ENCODE assay signal across 1 cellular context in the genomic region with DNA sequence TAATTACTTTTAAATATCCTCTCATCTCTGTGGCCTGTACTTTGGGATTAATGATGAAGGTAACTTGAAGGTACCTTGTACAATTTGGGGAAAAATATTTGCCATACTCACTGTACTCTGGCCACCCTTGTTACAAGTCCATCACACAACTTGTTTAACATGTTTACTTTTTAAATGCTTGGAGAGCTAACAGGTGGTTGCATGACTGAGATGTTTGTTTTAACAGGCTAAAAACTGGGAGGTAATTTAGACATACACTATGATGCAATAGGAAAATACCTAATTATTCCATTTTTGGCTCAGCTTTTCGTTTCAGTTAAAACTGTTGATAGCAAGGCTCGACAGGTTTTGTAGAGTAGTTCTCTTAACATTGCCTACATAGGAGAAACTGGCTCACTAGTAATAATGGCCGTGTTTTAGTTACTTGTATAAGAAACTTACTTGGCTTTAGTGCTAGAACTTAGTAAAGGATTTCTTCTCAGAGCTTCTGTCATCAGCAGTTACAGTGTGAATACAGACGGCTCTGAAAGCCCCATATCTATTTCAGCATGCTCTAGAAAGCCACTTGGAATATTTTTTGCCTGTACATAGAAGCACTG.
TF ChIP-seq lines count a peak whose summit lies in the region.

No MANE protein-coding gene starts in this region.

TF ChIP-seq in HepG2, 621 proteins besides CTCF, POLR2A, EP300 and RAD21 (continued from another document and continues in another):
- TF ChIP-seq, protein P1, sequence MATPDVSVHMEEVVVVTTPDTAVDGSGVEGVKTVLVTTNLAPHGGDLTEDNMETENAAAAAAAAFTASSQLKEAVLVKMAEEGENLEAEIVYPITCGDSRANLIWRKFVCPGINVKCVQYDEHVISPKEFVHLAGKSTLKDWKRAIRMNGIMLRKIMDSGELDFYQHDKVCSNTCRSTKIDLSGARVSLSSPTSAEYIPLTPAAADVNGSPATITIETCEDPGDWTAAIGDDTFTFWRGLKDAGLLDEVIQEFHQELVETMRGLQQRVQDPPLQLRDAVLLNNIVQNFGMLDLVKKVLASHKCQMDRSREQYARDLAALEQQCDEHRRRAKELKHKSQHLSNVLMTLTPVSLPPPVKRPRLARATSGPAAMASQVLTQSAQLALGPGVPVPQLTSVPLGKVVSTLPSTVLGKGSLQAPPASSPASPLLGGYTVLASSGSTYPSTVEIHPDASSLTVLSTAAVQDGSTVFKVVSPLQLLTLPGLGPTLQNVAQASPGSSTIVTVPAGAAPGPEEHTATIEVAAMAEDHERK (CRISPR knock-in tag; IDR thresholded peaks at IDR 0.05; ENCODE audit: low read depth): no peak
- no peak for TF ChIP-seq ZKSCAN1 (IDR thresholded peaks at IDR 0.05; ENCODE audit: low read length)
- no peak for TF ChIP-seq ZNF441 (CRISPR knock-in tag; IDR thresholded peaks at IDR 0.05; ENCODE audit: borderline replicate concordance)
- no peak for TF ChIP-seq ZNF615 (CRISPR knock-in tag; IDR thresholded peaks at IDR 0.05; ENCODE audit: borderline replicate concordance)
- TF ChIP-seq NR3C1 (CRISPR knock-in tag; IDR thresholded peaks at IDR 0.05): no peak
- no peak for TF ChIP-seq ZNF235 (CRISPR knock-in tag; IDR thresholded peaks at IDR 0.05; ENCODE audit: borderline replicate concordance)
- no peak for TF ChIP-seq ZFP36 (IDR thresholded peaks at IDR 0.05; ENCODE audit: borderline replicate concordance, low read depth, low read length, partially characterized antibody)
- no peak for TF ChIP-seq AGO2 (optimal IDR thresholded peaks at IDR 0.05; ENCODE audit: low read depth, low read length)
- no peak for TF ChIP-seq ATAD3A (CRISPR knock-in tag; IDR thresholded peaks at IDR 0.05)
- TF ChIP-seq HES4 (CRISPR knock-in tag; IDR thresholded peaks at IDR 0.05; ENCODE audit: borderline replicate concordance): no peak
- TF ChIP-seq ZNF543 (CRISPR knock-in tag; IDR thresholded peaks at IDR 0.05): 0 out of 2 replicates have a peak, but pooled peaks have one; percentile 25
- TF ChIP-seq TOPORS (CRISPR knock-in tag; IDR thresholded peaks at IDR 0.05): no peak
- TF ChIP-seq, protein P2, sequence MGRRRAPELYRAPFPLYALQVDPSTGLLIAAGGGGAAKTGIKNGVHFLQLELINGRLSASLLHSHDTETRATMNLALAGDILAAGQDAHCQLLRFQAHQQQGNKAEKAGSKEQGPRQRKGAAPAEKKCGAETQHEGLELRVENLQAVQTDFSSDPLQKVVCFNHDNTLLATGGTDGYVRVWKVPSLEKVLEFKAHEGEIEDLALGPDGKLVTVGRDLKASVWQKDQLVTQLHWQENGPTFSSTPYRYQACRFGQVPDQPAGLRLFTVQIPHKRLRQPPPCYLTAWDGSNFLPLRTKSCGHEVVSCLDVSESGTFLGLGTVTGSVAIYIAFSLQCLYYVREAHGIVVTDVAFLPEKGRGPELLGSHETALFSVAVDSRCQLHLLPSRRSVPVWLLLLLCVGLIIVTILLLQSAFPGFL (CRISPR knock-in tag; IDR thresholded peaks at IDR 0.05): no peak
- TF ChIP-seq, protein P3, sequence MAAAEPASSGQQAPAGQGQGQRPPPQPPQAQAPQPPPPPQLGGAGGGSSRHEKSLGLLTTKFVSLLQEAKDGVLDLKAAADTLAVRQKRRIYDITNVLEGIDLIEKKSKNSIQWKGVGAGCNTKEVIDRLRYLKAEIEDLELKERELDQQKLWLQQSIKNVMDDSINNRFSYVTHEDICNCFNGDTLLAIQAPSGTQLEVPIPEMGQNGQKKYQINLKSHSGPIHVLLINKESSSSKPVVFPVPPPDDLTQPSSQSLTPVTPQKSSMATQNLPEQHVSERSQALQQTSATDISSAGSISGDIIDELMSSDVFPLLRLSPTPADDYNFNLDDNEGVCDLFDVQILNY (CRISPR knock-in tag; conservative IDR thresholded peaks at IDR 0.05): no peak
- TF ChIP-seq, protein P4, sequence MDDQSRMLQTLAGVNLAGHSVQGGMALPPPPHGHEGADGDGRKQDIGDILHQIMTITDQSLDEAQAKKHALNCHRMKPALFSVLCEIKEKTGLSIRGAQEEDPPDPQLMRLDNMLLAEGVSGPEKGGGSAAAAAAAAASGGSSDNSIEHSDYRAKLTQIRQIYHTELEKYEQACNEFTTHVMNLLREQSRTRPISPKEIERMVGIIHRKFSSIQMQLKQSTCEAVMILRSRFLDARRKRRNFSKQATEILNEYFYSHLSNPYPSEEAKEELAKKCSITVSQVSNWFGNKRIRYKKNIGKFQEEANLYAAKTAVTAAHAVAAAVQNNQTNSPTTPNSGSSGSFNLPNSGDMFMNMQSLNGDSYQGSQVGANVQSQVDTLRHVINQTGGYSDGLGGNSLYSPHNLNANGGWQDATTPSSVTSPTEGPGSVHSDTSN (CRISPR knock-in tag; IDR thresholded peaks at IDR 0.05; ENCODE audit: borderline replicate concordance): no peak
- peak; percentile 63; the same call in 1 of the 2 replicates for TF ChIP-seq KAT8 (CRISPR knock-in tag; IDR thresholded peaks at IDR 0.05)
- TF ChIP-seq, protein P5, sequence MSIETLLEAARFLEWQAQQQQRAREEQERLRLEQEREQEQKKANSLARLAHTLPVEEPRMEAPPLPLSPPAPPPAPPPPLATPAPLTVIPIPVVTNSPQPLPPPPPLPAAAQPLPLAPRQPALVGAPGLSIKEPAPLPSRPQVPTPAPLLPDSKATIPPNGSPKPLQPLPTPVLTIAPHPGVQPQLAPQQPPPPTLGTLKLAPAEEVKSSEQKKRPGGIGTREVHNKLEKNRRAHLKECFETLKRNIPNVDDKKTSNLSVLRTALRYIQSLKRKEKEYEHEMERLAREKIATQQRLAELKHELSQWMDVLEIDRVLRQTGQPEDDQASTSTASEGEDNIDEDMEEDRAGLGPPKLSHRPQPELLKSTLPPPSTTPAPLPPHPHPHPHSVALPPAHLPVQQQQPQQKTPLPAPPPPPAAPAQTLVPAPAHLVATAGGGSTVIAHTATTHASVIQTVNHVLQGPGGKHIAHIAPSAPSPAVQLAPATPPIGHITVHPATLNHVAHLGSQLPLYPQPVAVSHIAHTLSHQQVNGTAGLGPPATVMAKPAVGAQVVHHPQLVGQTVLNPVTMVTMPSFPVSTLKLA (IDR thresholded peaks at IDR 0.05): no peak
- no peak for TF ChIP-seq MAZ (IDR thresholded peaks at IDR 0.05; ENCODE audit: borderline replicate concordance, low read depth, low read length)
- TF ChIP-seq MAZ (CRISPR knock-in tag; IDR thresholded peaks at IDR 0.05; ENCODE audit: low read depth): no peak
- TF ChIP-seq, protein P6, sequence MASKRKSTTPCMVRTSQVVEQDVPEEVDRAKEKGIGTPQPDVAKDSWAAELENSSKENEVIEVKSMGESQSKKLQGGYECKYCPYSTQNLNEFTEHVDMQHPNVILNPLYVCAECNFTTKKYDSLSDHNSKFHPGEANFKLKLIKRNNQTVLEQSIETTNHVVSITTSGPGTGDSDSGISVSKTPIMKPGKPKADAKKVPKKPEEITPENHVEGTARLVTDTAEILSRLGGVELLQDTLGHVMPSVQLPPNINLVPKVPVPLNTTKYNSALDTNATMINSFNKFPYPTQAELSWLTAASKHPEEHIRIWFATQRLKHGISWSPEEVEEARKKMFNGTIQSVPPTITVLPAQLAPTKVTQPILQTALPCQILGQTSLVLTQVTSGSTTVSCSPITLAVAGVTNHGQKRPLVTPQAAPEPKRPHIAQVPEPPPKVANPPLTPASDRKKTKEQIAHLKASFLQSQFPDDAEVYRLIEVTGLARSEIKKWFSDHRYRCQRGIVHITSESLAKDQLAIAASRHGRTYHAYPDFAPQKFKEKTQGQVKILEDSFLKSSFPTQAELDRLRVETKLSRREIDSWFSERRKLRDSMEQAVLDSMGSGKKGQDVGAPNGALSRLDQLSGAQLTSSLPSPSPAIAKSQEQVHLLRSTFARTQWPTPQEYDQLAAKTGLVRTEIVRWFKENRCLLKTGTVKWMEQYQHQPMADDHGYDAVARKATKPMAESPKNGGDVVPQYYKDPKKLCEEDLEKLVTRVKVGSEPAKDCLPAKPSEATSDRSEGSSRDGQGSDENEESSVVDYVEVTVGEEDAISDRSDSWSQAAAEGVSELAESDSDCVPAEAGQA (IDR thresholded peaks at IDR 0.05; ENCODE audit: low read depth): no peak
- TF ChIP-seq, protein P6 (CRISPR knock-in tag; IDR thresholded peaks at IDR 0.05; ENCODE audit: borderline replicate concordance): no peak
- no peak for TF ChIP-seq TP53 (CRISPR knock-in tag; conservative IDR thresholded peaks at IDR 0.05)
- TF ChIP-seq ZSCAN20 (CRISPR knock-in tag; IDR thresholded peaks at IDR 0.05; ENCODE audit: borderline replicate concordance): no peak
- no peak for TF ChIP-seq GZF1 (CRISPR knock-in tag; IDR thresholded peaks at IDR 0.05)
- no peak for TF ChIP-seq ZNF251 (CRISPR knock-in tag; IDR thresholded peaks at IDR 0.05)
- no peak for TF ChIP-seq HNRNPLL (IDR thresholded peaks at IDR 0.05; ENCODE audit: low read depth, low read length, poor library complexity, severe bottlenecking)
- TF ChIP-seq, protein P7, sequence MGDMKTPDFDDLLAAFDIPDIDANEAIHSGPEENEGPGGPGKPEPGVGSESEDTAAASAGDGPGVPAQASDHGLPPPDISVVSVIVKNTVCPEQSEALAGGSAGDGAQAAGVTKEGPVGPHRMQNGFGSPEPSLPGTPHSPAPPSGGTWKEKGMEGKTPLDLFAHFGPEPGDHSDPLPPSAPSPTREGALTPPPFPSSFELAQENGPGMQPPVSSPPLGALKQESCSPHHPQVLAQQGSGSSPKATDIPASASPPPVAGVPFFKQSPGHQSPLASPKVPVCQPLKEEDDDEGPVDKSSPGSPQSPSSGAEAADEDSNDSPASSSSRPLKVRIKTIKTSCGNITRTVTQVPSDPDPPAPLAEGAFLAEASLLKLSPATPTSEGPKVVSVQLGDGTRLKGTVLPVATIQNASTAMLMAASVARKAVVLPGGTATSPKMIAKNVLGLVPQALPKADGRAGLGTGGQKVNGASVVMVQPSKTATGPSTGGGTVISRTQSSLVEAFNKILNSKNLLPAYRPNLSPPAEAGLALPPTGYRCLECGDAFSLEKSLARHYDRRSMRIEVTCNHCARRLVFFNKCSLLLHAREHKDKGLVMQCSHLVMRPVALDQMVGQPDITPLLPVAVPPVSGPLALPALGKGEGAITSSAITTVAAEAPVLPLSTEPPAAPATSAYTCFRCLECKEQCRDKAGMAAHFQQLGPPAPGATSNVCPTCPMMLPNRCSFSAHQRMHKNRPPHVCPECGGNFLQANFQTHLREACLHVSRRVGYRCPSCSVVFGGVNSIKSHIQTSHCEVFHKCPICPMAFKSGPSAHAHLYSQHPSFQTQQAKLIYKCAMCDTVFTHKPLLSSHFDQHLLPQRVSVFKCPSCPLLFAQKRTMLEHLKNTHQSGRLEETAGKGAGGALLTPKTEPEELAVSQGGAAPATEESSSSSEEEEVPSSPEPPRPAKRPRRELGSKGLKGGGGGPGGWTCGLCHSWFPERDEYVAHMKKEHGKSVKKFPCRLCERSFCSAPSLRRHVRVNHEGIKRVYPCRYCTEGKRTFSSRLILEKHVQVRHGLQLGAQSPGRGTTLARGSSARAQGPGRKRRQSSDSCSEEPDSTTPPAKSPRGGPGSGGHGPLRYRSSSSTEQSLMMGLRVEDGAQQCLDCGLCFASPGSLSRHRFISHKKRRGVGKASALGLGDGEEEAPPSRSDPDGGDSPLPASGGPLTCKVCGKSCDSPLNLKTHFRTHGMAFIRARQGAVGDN (CRISPR knock-in tag; IDR thresholded peaks at IDR 0.05): no peak
- TF ChIP-seq BHLHE40 (IDR thresholded peaks at IDR 0.05; ENCODE audit: low read length): no peak
- TF ChIP-seq MATR3 (CRISPR knock-in tag; IDR thresholded peaks at IDR 0.05): no peak
- no peak for TF ChIP-seq THYN1 (CRISPR knock-in tag; IDR thresholded peaks at IDR 0.05; ENCODE audit: borderline replicate concordance, low read depth)
- peak; percentile 74 for TF ChIP-seq RCOR2 (CRISPR knock-in tag; IDR thresholded peaks at IDR 0.05)
- no peak for TF ChIP-seq ZBTB3 (CRISPR knock-in tag; IDR thresholded peaks at IDR 0.05; ENCODE audit: borderline replicate concordance, low read depth)
- TF ChIP-seq RBM22 (optimal IDR thresholded peaks at IDR 0.05; ENCODE audit: low read length): no peak
- TF ChIP-seq ZNF546 (CRISPR knock-in tag; conservative IDR thresholded peaks at IDR 0.05): no peak
- TF ChIP-seq MZF1 (CRISPR knock-in tag; IDR thresholded peaks at IDR 0.05; ENCODE audit: borderline replicate concordance): no peak
- TF ChIP-seq POLR2G (IDR thresholded peaks at IDR 0.05; ENCODE audit: low read depth, low read length): no peak
- TF ChIP-seq ZNF678 (CRISPR knock-in tag; IDR thresholded peaks at IDR 0.05): no peak
- no peak for TF ChIP-seq ZNF891 (CRISPR knock-in tag; IDR thresholded peaks at IDR 0.05)
- TF ChIP-seq SETDB1 (CRISPR knock-in tag; IDR thresholded peaks at IDR 0.05; ENCODE audit: borderline replicate concordance): no peak
- TF ChIP-seq, protein P8, sequence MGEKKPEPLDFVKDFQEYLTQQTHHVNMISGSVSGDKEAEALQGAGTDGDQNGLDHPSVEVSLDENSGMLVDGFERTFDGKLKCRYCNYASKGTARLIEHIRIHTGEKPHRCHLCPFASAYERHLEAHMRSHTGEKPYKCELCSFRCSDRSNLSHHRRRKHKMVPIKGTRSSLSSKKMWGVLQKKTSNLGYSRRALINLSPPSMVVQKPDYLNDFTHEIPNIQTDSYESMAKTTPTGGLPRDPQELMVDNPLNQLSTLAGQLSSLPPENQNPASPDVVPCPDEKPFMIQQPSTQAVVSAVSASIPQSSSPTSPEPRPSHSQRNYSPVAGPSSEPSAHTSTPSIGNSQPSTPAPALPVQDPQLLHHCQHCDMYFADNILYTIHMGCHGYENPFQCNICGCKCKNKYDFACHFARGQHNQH (CRISPR knock-in tag; IDR thresholded peaks at IDR 0.05): no peak
- TF ChIP-seq KLF13 (CRISPR knock-in tag; IDR thresholded peaks at IDR 0.05): no peak
